ENCODE assay signal across 28 cellular contexts in genomic region chrX:10856797-10857196, GRCh38.
"Had no signal": no experiment of that assay in that cellular context is flagged by ENCODE, and none has a peak within 500 bp of the region (broad histone marks: within the 10 kb centered on the region; RNA-seq: fewer than 3 reads in every experiment).

No MANE protein-coding gene starts in this region.

- H3K4me3 ChIP-seq: PC-9, SJCRH30, SK-N-MC had no signal

- H3K27ac Mint-ChIP-seq: activated CD4-positive, alpha-beta T cell treated with anti-CD3 and anti-CD28 coated beads, Interleukin-2, amount 10 ng/mL, durations not matched to agents 24 days and 14 days; activated CD8-positive, alpha-beta T cell treated with anti-CD3 and anti-CD28 coated beads, Interleukin-2, amount 10 ng/mL, durations not matched to agents 7 days and 5 days; activated naive CD4-positive, alpha-beta T cell treated with anti-CD3 and anti-CD28 coated beads, Interleukin-2, amount 10 ng/mL, durations not matched to agents 7 days and 5 days; activated naive CD8-positive, alpha-beta T cell; activated naive CD8-positive, alpha-beta T cell treated with anti-CD3 and anti-CD28 coated beads, Interleukin-2, amount 50 U/mL, for 24 hours; activated T-helper 1 cell treated with anti-CD3 and anti-CD28 coated beads, Interleukin-12 subunit alpha, Interleukin-12 subunit beta, Interleukin-2, Interleukin-4 antibody, amounts not matched to agents 30 ng/mL and 10 ng/mL and 1 ng/mL, durations not matched to agents 14 hours and 24 hours and 36 hours; brain had no signal

- H3K4me1 Mint-ChIP-seq: activated CD4-positive, alpha-beta T cell treated with anti-CD3 and anti-CD28 coated beads, Interleukin-2, amount 10 ng/mL, durations not matched to agents 24 days and 14 days; activated naive CD4-positive, alpha-beta T cell treated with anti-CD3 and anti-CD28 coated beads, Interleukin-2, amount 10 ng/mL, durations not matched to agents 7 days and 5 days; activated naive CD8-positive, alpha-beta T cell treated with anti-CD3 and anti-CD28 coated beads, Interleukin-2, amount 50 U/mL, for 24 hours; central memory CD8-positive, alpha-beta T cell had no signal

- H3K9me3 Mint-ChIP-seq: activated CD4-positive, alpha-beta T cell treated with anti-CD3 and anti-CD28 coated beads, Interleukin-2, amount 10 ng/mL, durations not matched to agents 24 days and 14 days; activated naive CD8-positive, alpha-beta T cell treated with anti-CD3 and anti-CD28 coated beads, Interleukin-2, amount 50 U/mL, for 24 hours; activated T-cell treated with anti-CD3 and anti-CD28 coated beads, Interleukin-2, amount 50 U/mL, for 4 hours; activated T-helper 1 cell treated with anti-CD3 and anti-CD28 coated beads, Interleukin-12 subunit alpha, Interleukin-12 subunit beta, Interleukin-2, Interleukin-4 antibody, amounts not matched to agents 30 ng/mL and 10 ng/mL and 1 ng/mL, durations not matched to agents 14 hours and 24 hours and 36 hours had no signal

- ATAC-seq: activated CD8-positive, alpha-beta T cell treated with anti-CD3 and anti-CD28 coated beads, Interleukin-2, amount 10 ng/mL, durations not matched to agents 7 days and 5 days; activated naive CD8-positive, alpha-beta T cell treated with anti-CD3 and anti-CD28 coated beads, Interleukin-2, amount 50 U/mL, for 24 hours; activated T-cell treated with anti-CD3 and anti-CD28 coated beads, Interleukin-2, amount 50 U/mL, for 4 hours had no signal

- H3K27me3 Mint-ChIP-seq: activated CD4-positive, alpha-beta T cell treated with anti-CD3 and anti-CD28 coated beads, Interleukin-2, amount 10 ng/mL, durations not matched to agents 24 days and 14 days; activated naive CD4-positive, alpha-beta T cell treated with anti-CD3 and anti-CD28 coated beads, Interleukin-2, amount 10 ng/mL, durations not matched to agents 7 days and 5 days; activated naive CD8-positive, alpha-beta T cell; activated naive CD8-positive, alpha-beta T cell treated with anti-CD3 and anti-CD28 coated beads, Interleukin-2, amount 50 U/mL, for 24 hours; central memory CD8-positive, alpha-beta T cell had no signal

- H3K36me3 ChIP-seq: SJCRH30 had no signal

- H3K27ac ChIP-seq: KMS-11, PC-9, RWPE1, SJCRH30, SK-N-MC had no signal

- DNase-seq: activated CD4-positive, alpha-beta T cell treated with anti-CD3 and anti-CD28 coated beads, Interleukin-2, amount 10 ng/mL, durations not matched to agents 24 days and 14 days; activated CD4-positive, alpha-beta T cell treated with anti-CD3 and anti-CD28 coated beads, Interleukin-2, amount 50 U/mL, for 4 hours; activated CD8-positive, alpha-beta T cell treated with anti-CD3 and anti-CD28 coated beads, Interleukin-2, amount 10 ng/mL, durations not matched to agents 7 days and 5 days; activated naive CD4-positive, alpha-beta T cell treated with anti-CD3 and anti-CD28 coated beads, Interleukin-2, amount 10 ng/mL, durations not matched to agents 7 days and 5 days; activated naive CD8-positive, alpha-beta T cell treated with anti-CD3 and anti-CD28 coated beads, Interleukin-2, amount 50 U/mL, for 24 hours; activated T-cell treated with anti-CD3 and anti-CD28 coated beads for 4 hours; activated T-cell treated with anti-CD3 and anti-CD28 coated beads, Interleukin-2, amount 50 U/mL, for 4 hours; anterior cingulate cortex; MM.1S; MV-4-11; NCI-H1092; NCI-H1436 treated with DMSO at 0.1 percent for 48 hours; NCI-H1694 treated with DMSO at 0.1 percent for 48 hours; NCI-H2029; NCI-H2227 treated with DMSO at 0.1 percent for 48 hours; NCI-H69; NK-92 treated with Interleukin-12 subunit alpha and Interleukin-12 subunit beta, amount 100 ng/mL, for 24 hours; PC-9; SHP77; SJCRH30; T1000 had no signal

- H3K27me3 ChIP-seq: SJCRH30 had no signal

- H3K4me3 Mint-ChIP-seq: activated CD4-positive, alpha-beta T cell treated with anti-CD3 and anti-CD28 coated beads, Interleukin-2, amount 10 ng/mL, durations not matched to agents 24 days and 14 days; activated CD8-positive, alpha-beta T cell treated with anti-CD3 and anti-CD28 coated beads, Interleukin-2, amount 10 ng/mL, durations not matched to agents 7 days and 5 days; activated naive CD4-positive, alpha-beta T cell treated with anti-CD3 and anti-CD28 coated beads, Interleukin-2, amount 10 ng/mL, durations not matched to agents 7 days and 5 days; activated naive CD8-positive, alpha-beta T cell; activated naive CD8-positive, alpha-beta T cell treated with anti-CD3 and anti-CD28 coated beads, Interleukin-2, amount 50 U/mL, for 24 hours; activated T-cell treated with anti-CD3 and anti-CD28 coated beads, Interleukin-2, amount 50 U/mL, for 4 hours; activated T-helper 1 cell treated with anti-CD3 and anti-CD28 coated beads, Interleukin-12 subunit alpha, Interleukin-12 subunit beta, Interleukin-2, Interleukin-4 antibody, amounts not matched to agents 30 ng/mL and 10 ng/mL and 1 ng/mL, durations not matched to agents 14 hours and 24 hours and 36 hours; brain; central memory CD8-positive, alpha-beta T cell had no signal

- H3K36me3 Mint-ChIP-seq: activated naive CD4-positive, alpha-beta T cell treated with anti-CD3 and anti-CD28 coated beads, Interleukin-2, amount 10 ng/mL, durations not matched to agents 7 days and 5 days; activated naive CD8-positive, alpha-beta T cell; brain had no signal
